Comparison of ENCODE assay signal across 25 cellular contexts in the genomic region with DNA sequence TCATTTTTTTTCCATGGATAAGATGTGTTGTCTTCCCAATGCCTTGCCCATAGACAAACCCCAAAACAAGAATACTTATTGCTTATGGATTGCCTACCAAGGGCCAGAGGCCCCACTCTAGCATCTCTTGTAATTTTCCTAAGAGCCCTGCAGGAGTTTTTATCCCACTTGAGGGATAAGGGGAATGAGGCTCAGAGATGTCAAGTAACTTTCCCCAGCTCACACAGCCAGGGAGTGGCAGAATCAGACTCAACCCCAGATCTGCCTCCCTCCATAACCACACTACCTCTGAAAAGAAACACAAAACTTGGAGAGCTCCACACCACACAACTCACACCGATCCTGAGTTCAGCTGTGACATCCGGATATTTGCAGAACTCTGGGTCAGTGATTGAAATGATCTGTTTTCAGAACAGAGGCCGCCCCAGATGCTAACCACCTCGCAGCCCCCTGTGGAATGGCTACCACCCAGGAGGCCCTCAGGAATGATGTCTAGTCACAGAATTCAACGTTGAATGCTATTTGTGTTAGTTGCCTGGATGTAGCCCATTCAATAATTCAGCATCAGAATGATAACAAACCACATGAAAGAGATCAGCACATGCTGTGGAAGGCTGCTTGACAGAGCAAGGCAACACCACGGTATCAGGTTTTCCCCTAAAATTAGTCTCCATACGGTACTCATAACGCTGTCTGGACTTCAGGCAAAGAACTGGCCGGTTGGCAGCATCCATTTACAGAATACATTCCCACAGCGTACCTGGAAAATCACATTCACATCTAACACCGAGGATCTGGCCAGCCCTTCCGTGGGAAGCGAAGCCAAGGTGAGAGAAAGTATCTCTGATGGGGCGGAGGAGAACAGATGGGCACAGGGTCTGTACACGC.
A peak's percentile ranks its signal among the peaks of the same experiment; 100 is the strongest.
DNase-seq lines count a peak whose midpoint lies in the region; ATAC-seq and TF ChIP-seq lines count a peak whose summit lies in the region.
"Had no signal": no experiment of that assay in that cellular context is flagged by ENCODE, and none has a peak within 500 bp of the region (broad histone marks: within the 10 kb centered on the region; RNA-seq: fewer than 3 reads in every experiment).

No MANE protein-coding gene starts in this region.

- H3K4me1 ChIP-seq in BLaER1 treated with 17β-estradiol and CSF1 and Interleukin-3, amounts not matched to agents 10 nM and 100 nM, result peaks cover 26 to 60% (median 48%) of the 10 kb centered on the region in 10 experiments
- H3K4me1 ChIP-seq in HEK293 (ENCODE audit: control insufficient read depth, insufficient read depth, low read length), result peaks cover 4% of the 10 kb centered on the region; the same call in 1 of the 2 replicates
- H3K4me1 ChIP-seq in psoas muscle, result peaks cover 27% of the 10 kb centered on the region

- no peaks in the 10 kb centered on the region for H4K20me1 ChIP-seq in BLaER1 treated with 17β-estradiol and CSF1 and Interleukin-3, amounts not matched to agents 10 nM and 100 nM

- in situ Hi-C loops in astrocyte of the spinal cord (cut with HindIII; ENCODE audit: low sequenced_read_pairs), result no loop called here

- ATAC-seq in psoas muscle (no peak), HG03139 (IDR thresholded peaks at IDR 0.05; ENCODE audit: unreplicated experiment) (no peak), GM18498 (IDR thresholded peaks at IDR 0.05; ENCODE audit: unreplicated experiment) (no peak)
- ATAC-seq: activated T-cell treated with anti-CD3 and anti-CD28 coated beads, Interleukin-2, amount 50 U/mL, for 72 hours; mucosa of descending colon had no signal

- H3K9ac ChIP-seq in BLaER1 treated with 17β-estradiol and CSF1 and Interleukin-3, amounts not matched to agents 10 nM and 100 nM, result 0 out of 22 replicates have a peak overlapping the region, but pooled peaks of 1 of the 11 experiments have one; percentile 7
- H3K9ac ChIP-seq: KMS-11 had no signal

- TF ChIP-seq CTCF in HEK293 (tag by site-specific recombination; IDR thresholded peaks at IDR 0.05), result no peak
- no peak for TF ChIP-seq CTCF in astrocyte of the spinal cord (IDR thresholded peaks at IDR 0.05; ENCODE audit: low read depth, low read length)
- no peak for TF ChIP-seq CTCF in psoas muscle (IDR thresholded peaks at IDR 0.05)

- POLR2A ChIA-PET in HEK293 (lab: Yijun Ruan, JAX), result no interaction called here

- H3K4me2 ChIP-seq in BLaER1 treated with 17β-estradiol and CSF1 and Interleukin-3, amounts not matched to agents 10 nM and 100 nM, result peak overlapping the region in 7 of 11 experiments; percentile 16 to 60 (median 48); a peak in 14 of 22 replicates
- H3K4me2 ChIP-seq: KMS-11 had no signal

- H3K27ac ChIP-seq in BLaER1 treated with 17β-estradiol and CSF1 and Interleukin-3, amounts not matched to agents 10 nM and 100 nM, result no peak overlapping the region
- H3K27ac ChIP-seq in HEK293 (ENCODE audit: extremely low read depth, low read depth, low read length) (no peak overlapping the region), psoas muscle (peak overlapping the region; percentile 90)
- H3K27ac ChIP-seq: KMS-11, ovary, spleen, tibial artery had no signal

- H3K36me3 ChIP-seq in BLaER1 treated with 17β-estradiol and CSF1 and Interleukin-3, amounts not matched to agents 10 nM and 100 nM, result no peaks in the 10 kb centered on the region
- no peaks in the 10 kb centered on the region for H3K36me3 ChIP-seq in HEK293 (ENCODE audit: control insufficient read depth in 2 of 2, insufficient read depth in 1 of 2, low read length in 2 of 2)
- no peaks in the 10 kb centered on the region for H3K36me3 ChIP-seq in psoas muscle (ENCODE audit: insufficient read depth in 1 of 2, low read depth in 1 of 2)
- H3K36me3 ChIP-seq: MG63, ovary, spleen, tibial artery had no signal

- no peak overlapping the region for H3K4me3 ChIP-seq in BLaER1 treated with 17β-estradiol and CSF1 and Interleukin-3, amounts not matched to agents 10 nM and 100 nM
- no peak overlapping the region for H3K4me3 ChIP-seq in HEK293 (ENCODE audit: low read depth, low read length)
- H3K4me3 ChIP-seq in astrocyte of the spinal cord (ENCODE audit: low read depth, low read length), result no peak overlapping the region
- no peak overlapping the region for H3K4me3 ChIP-seq in psoas muscle
- H3K4me3 ChIP-seq: lung, MG63, mucosa of descending colon, ovary, spleen, tibial artery had no signal

- DNase-seq in astrocyte of the spinal cord (ENCODE audit: low read depth, low spot score), result peak; percentile 85
- no peak for DNase-seq in psoas muscle
- DNase-seq in DMS153 (lab: John Stamatoyannopoulos, UW), result no peak
- DNase-seq: activated CD4-positive, alpha-beta memory T cell treated with anti-CD3 and anti-CD28 coated beads for 36 hours; activated CD4-positive, alpha-beta T cell treated with anti-CD3 and anti-CD28 coated beads for 1 hour; activated naive CD4-positive, alpha-beta T cell treated with Interleukin-2 at 50 U/mL for 16 hours; activated T-cell treated with anti-CD3 and anti-CD28 coated beads, Interleukin-2, amount 50 U/mL, for 72 hours; foreskin melanocyte; kidney glomerular epithelial cell; MG63; mucosa of descending colon; NCI-H2029 treated with DMSO at 0.1 percent for 48 hours; NCI-H226; NCI-H526 treated with DMSO at 0.1 percent for 48 hours; NK-92 treated with Interleukin-12 subunit alpha and Interleukin-12 subunit beta, amount 100 ng/mL, for 24 hours; ovary; spleen; stimulated activated CD8-positive, alpha-beta memory T cell treated with anti-CD3 and anti-CD28 coated beads, Interleukin-4, amount 100 ng/mL, for 48 hours had no signal

- 53 to 78% (median 63%) methylated on average over 15 of the region's 15 CpGs for WGBS in psoas muscle, 3 donors

- no peaks in the 10 kb centered on the region for H3K9me3 ChIP-seq in BLaER1 treated with 17β-estradiol and CSF1 and Interleukin-3, amounts not matched to agents 10 nM and 100 nM (replicated peaks in 1 of 11)
- H3K9me3 ChIP-seq in HEK293 (ENCODE audit: control insufficient read depth, insufficient read depth, low read depth, low read length) (no peaks in the 10 kb centered on the region), psoas muscle (no peaks in the 10 kb centered on the region)
- H3K9me3 ChIP-seq: MG63, mucosa of descending colon, ovary, spleen, tibial artery had no signal

- CTCF ChIA-PET in HEK293 (lab: Yijun Ruan, JAX), result no interaction called here

- intact Hi-C loops in psoas muscle (cut with DNase I), result loop anchor here in 1 of 2 donors (5.0 kb wide), 3 partner anchors 101 to 181 kb away; no protein-coding TSS in a partner anchor

- no peaks in the 10 kb centered on the region for H3K27me3 ChIP-seq in BLaER1 treated with 17β-estradiol and CSF1 and Interleukin-3, amounts not matched to agents 10 nM and 100 nM
- no peaks in the 10 kb centered on the region for H3K27me3 ChIP-seq in psoas muscle (ENCODE audit: insufficient read depth in 3 of 3, low read length in 2 of 3)
- H3K27me3 ChIP-seq: MG63, ovary, spleen, tibial artery had no signal

TF ChIP-seq in HEK293, 187 proteins besides CTCF, POLR2A, EP300 and RAD21:
- TF ChIP-seq ZNF768 (tag by site-specific recombination; IDR thresholded peaks at IDR 0.05), result peak; percentile 91
- no peak for TF ChIP-seq ZNF202 (tag by site-specific recombination; IDR thresholded peaks at IDR 0.05; ENCODE audit: borderline replicate concordance)
- TF ChIP-seq ZNF223 (tag by site-specific recombination; IDR thresholded peaks at IDR 0.05), result no peak
- no peak for TF ChIP-seq ZNF843 (tag by site-specific recombination; IDR thresholded peaks at IDR 0.05)
- TF ChIP-seq ZNF560 (tag by site-specific recombination; IDR thresholded peaks at IDR 0.05; ENCODE audit: borderline replicate concordance), result no peak
- TF ChIP-seq ZNF19 (tag by site-specific recombination; IDR thresholded peaks at IDR 0.05; ENCODE audit: low read depth), result no peak
- TF ChIP-seq, protein P1, sequence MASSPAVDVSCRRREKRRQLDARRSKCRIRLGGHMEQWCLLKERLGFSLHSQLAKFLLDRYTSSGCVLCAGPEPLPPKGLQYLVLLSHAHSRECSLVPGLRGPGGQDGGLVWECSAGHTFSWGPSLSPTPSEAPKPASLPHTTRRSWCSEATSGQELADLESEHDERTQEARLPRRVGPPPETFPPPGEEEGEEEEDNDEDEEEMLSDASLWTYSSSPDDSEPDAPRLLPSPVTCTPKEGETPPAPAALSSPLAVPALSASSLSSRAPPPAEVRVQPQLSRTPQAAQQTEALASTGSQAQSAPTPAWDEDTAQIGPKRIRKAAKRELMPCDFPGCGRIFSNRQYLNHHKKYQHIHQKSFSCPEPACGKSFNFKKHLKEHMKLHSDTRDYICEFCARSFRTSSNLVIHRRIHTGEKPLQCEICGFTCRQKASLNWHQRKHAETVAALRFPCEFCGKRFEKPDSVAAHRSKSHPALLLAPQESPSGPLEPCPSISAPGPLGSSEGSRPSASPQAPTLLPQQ (tag by site-specific recombination; IDR thresholded peaks at IDR 0.05), result no peak
- no peak for TF ChIP-seq ZNF302 (tag by site-specific recombination; IDR thresholded peaks at IDR 0.05; ENCODE audit: low read depth)
- TF ChIP-seq SETDB1 (IDR thresholded peaks at IDR 0.05; ENCODE audit: insufficient read length, low read length), result no peak
